8 cellular contexts compared by ENCODE assay signal in genomic region chr19:47778954-47779351, GRCh38. TPM values are rescaled to one million over a fixed set of nuclear protein-coding genes. Genes with fewer than 3 reads are reported as not detected.
DNase-seq lines count a peak whose midpoint lies in the region; ATAC-seq and TF ChIP-seq lines count a peak whose summit lies in the region.

No MANE protein-coding gene starts in this region.

- TF ChIP-seq RAD21 in HCT116 (IDR thresholded peaks at IDR 0.05; ENCODE audit: low read depth), result no peak

- no peak for TF ChIP-seq CTCF in A673 (conservative IDR thresholded peaks at IDR 0.05; ENCODE audit: low read depth, low read length)
- TF ChIP-seq CTCF in HCT116 (IDR thresholded peaks at IDR 0.05 in 2 of 3, conservative IDR thresholded peaks at IDR 0.05 in 1 of 3; ENCODE audit: borderline replicate concordance in 1 of 3, insufficient read depth in 1 of 3, low read depth in 2 of 3, low read length in 2 of 3), result no peak
- no peak for TF ChIP-seq CTCF in heart right ventricle (IDR thresholded peaks at IDR 0.05)

- H3K9me2 ChIP-seq in HCT116 (ENCODE audit: insufficient read depth), result no peaks in the 10 kb centered on the region

- peak overlapping the region; percentile 96 to 99 for H3K27ac Mint-ChIP-seq in activated naive CD4-positive, alpha-beta T cell treated with anti-CD3 and anti-CD28 coated beads, Interleukin-2, amount 50 U/mL, for 72 hours

- RAD21 ChIA-PET in HCT116 (lab: Charles Lee; ENCODE audit: low non-redundant PET in 1 of 2, low total read pairs in 2 of 2, uncharacterized antibody in 2 of 2, unreplicated experiment in 2 of 2), result no interaction called here

- POLR2A ChIA-PET in A673 (lab: Charles Lee; ENCODE audit: low non-redundant PET), result no interaction called here
- POLR2A ChIA-PET in HCT116 (lab: Charles Lee), result no interaction called here

- peaks cover 9% of the 10 kb centered on the region for H3K4me1 ChIP-seq in A673 (ENCODE audit: insufficient read depth, low read length, poor library complexity, severe bottlenecking)
- peaks cover 13 to 24% of the 10 kb centered on the region in 2 experiments; a peak in 3 of 4 replicates for H3K4me1 ChIP-seq in HCT116 (ENCODE audit: control insufficient read depth in 1 of 2, insufficient read depth in 2 of 2, low read length in 2 of 2)
- peaks cover 10 to 59% (median 45%) of the 10 kb centered on the region in 9 donors for H3K4me1 ChIP-seq in heart right ventricle

- H3K36me3 Mint-ChIP-seq in activated naive CD4-positive, alpha-beta T cell treated with anti-CD3 and anti-CD28 coated beads, Interleukin-2, amount 50 U/mL, for 72 hours, result peaks cover 15 to 20% of the 10 kb centered on the region in 2 donors

- H3K9me3 ChIP-seq in A673 (ENCODE audit: low read depth, low read length, poor library complexity, severe bottlenecking) (no peaks in the 10 kb centered on the region), HCT116 (ENCODE audit: control insufficient read depth in 1 of 2, insufficient read depth in 1 of 2, low read depth in 1 of 2, low read length in 2 of 2) (no peaks in the 10 kb centered on the region), heart right ventricle (no peaks in the 10 kb centered on the region)

- H3K4me3 ChIP-seq in A673 (ENCODE audit: low read depth, low read length, poor library complexity, severe bottlenecking) (peak overlapping the region; percentile 98), HCT116 (replicated peaks in 1 of 2; ENCODE audit: low read depth in 1 of 2, low read length in 2 of 2) (peak overlapping the region; percentile 97 to 99), heart right ventricle (peak overlapping the region; percentile 78 to 100 (median 91))

- intact Hi-C loops in A673 (cut with micrococcal nuclease; ENCODE audit: unreplicated experiment) (no loop called here), HCT116 (cut with micrococcal nuclease) (no loop called here), heart right ventricle (cut with DNase I) (no loop called here), posterior cingulate gyrus (cut with DNase I) (no loop called here)

- H2AFZ ChIP-seq in HCT116 (ENCODE audit: low read depth, low read length, poor library complexity, severe bottlenecking), result no peak overlapping the region

- ATAC-seq in HCT116 (no peak), heart right ventricle (peak; percentile 27 to 71 (median 54)), GM21526 (IDR thresholded peaks at IDR 0.05; ENCODE audit: low FRiP score, unreplicated experiment) (no peak)
- no peak for ATAC-seq in activated naive CD4-positive, alpha-beta T cell treated with anti-CD3 and anti-CD28 coated beads, Interleukin-2, amount 50 U/mL, for 72 hours

- H3K79me2 ChIP-seq in HCT116 (ENCODE audit: insufficient read depth, low read length), result peaks cover 41% of the 10 kb centered on the region

- no peaks in the 10 kb centered on the region for H4K20me1 ChIP-seq in HCT116 (ENCODE audit: insufficient read depth)

- peak overlapping the region; percentile 99 for H3K27ac ChIP-seq in A673 (ENCODE audit: low read depth, low read length, poor library complexity, severe bottlenecking)
- peak overlapping the region; percentile 98 for H3K27ac ChIP-seq in HCT116 (ENCODE audit: low read depth, low read length)
- H3K27ac ChIP-seq in heart right ventricle, result peak overlapping the region; percentile 98 to 100 (median 99)

- H3K4me2 ChIP-seq in HCT116 (ENCODE audit: low read length), result peak overlapping the region; percentile 99

- CTCF ChIA-PET in A673 (lab: Charles Lee), result no interaction called here
- CTCF ChIA-PET in HCT116 (lab: Charles Lee), result no interaction called here

- H3K36me3 ChIP-seq in A673 (ENCODE audit: insufficient read depth, low read length, poor library complexity, severe bottlenecking), result peaks cover 24% of the 10 kb centered on the region
- H3K36me3 ChIP-seq in HCT116 (ENCODE audit: control insufficient read depth in 1 of 2, insufficient read depth in 2 of 2, low read length in 2 of 2), result peaks cover 24 to 29% of the 10 kb centered on the region in 2 experiments; a peak in 3 of 4 replicates
- peaks cover 0 to 36% (median 13%) of the 10 kb centered on the region in 9 donors for H3K36me3 ChIP-seq in heart right ventricle

- DNase-seq in A673 (ENCODE audit: low spot score), result no peak
- no peak for DNase-seq in HCT116 (ENCODE audit: low read depth, low spot score)
- peak in 1 of 2 donors; percentile 18 for DNase-seq in activated naive CD4-positive, alpha-beta T cell treated with anti-CD3 and anti-CD28 coated beads, Interleukin-2, amount 50 U/mL, for 72 hours (ENCODE audit: low spot score in 2 of 2)
- DNase-seq in heart right ventricle, result peak in 1 of 2 donors; percentile 47
- peak in 7 of 10 donors; percentile 29 to 83 (median 37) for DNase-seq in posterior cingulate gyrus
- DNase-seq in GM19238 (ENCODE audit: insufficient read length, low spot score), result no peak
- no peak for DNase-seq in RPMI8226

- BruUV-seq in A673 (replicated peaks; lab: Mats Ljungman, UMichigan), result TSS peak; percentile 65
- BruUV-seq in HCT116 (replicated peaks; lab: Mats Ljungman, UMichigan), result TSS peak; percentile 79

- 0 to 1% methylated on average over 20 of the region's 20 CpGs for WGBS in heart right ventricle, 2 donors

- H3K9me3 Mint-ChIP-seq in activated naive CD4-positive, alpha-beta T cell treated with anti-CD3 and anti-CD28 coated beads, Interleukin-2, amount 50 U/mL, for 72 hours, result no peaks in the 10 kb centered on the region

- H3K27me3 ChIP-seq in A673 (replicated peaks; ENCODE audit: insufficient read depth, low read depth, low read length, poor library complexity) (no peaks in the 10 kb centered on the region), HCT116 (ENCODE audit: insufficient read depth, low read length) (no peaks in the 10 kb centered on the region), heart right ventricle (no peaks in the 10 kb centered on the region)

- no peak for TF ChIP-seq POLR2A in HCT116 (IDR thresholded peaks at IDR 0.05; ENCODE audit: borderline replicate concordance, extremely low read depth, insufficient read depth, insufficient read length)

- peak overlapping the region; percentile 84 for H3K9ac ChIP-seq in HCT116 (ENCODE audit: low read length)

TF ChIP-seq in HCT116, 20 proteins besides CTCF, POLR2A, EP300 and RAD21:
- TF ChIP-seq ATF3 (IDR thresholded peaks at IDR 0.05) (no peak), FOSL1 (IDR thresholded peaks at IDR 0.05; ENCODE audit: low read depth) (no peak), EZH2phosphoT487 (IDR thresholded peaks at IDR 0.05; ENCODE audit: borderline replicate concordance) (no peak), ELF1 (IDR thresholded peaks at IDR 0.05; ENCODE audit: borderline replicate concordance, low read depth) (no peak)

RNA-seq across cellular contexts. Expression of gene SELENOW, which starts 0.5 kb away (rescaled TPM):
- 107 and 121 TPM in 2 replicates for total RNA-seq in A673 (2021)
- 181 TPM for total RNA-seq in HCT116 (2021; ENCODE audit: unreplicated experiment)
- 177 and 232 TPM in 2 replicates for polyA plus RNA-seq in HCT116 (2012)
- total RNA-seq in activated naive CD4-positive, alpha-beta T cell treated with anti-CD3 and anti-CD28 coated beads, Interleukin-2, amount 50 U/mL, for 72 hours, result 100 to 1,000 TPM; 120 TPM
- total RNA-seq in heart right ventricle, result 1,000 to 10,000 TPM in 5 of 10 donors, 100 to 1,000 TPM in 5; 828 to 1,621 (median 1,009) TPM
- polyA plus RNA-seq in heart right ventricle, result 1,000 to 10,000 TPM in 1 of 2 donors, 100 to 1,000 TPM in 1; 711 to 1,774 TPM

RNA-seq across cellular contexts. Expression of gene TPRX1, which starts 25.4 kb away (rescaled TPM):
- total RNA-seq in A673 (2021) (not detected in 2 replicates), HCT116 (2021; ENCODE audit: unreplicated experiment) (not detected), heart right ventricle (not detected)
- polyA plus RNA-seq in HCT116 (2012), result not detected in 2 replicates
- total RNA-seq in activated naive CD4-positive, alpha-beta T cell treated with anti-CD3 and anti-CD28 coated beads, Interleukin-2, amount 50 U/mL, for 72 hours, result not detected
- not detected for polyA plus RNA-seq in heart right ventricle

RNA-seq across cellular contexts. Expression of gene NOP53, which starts 33.6 kb away (rescaled TPM):
- total RNA-seq in A673 (2021) (146 and 172 TPM in 2 replicates), HCT116 (2021; ENCODE audit: unreplicated experiment) (322 TPM), heart right ventricle (100 to 1,000 TPM; 131 to 208 (median 177) TPM)
- 333 and 353 TPM in 2 replicates for polyA plus RNA-seq in HCT116 (2012)
- 100 to 1,000 TPM; 324 to 421 TPM for total RNA-seq in activated naive CD4-positive, alpha-beta T cell treated with anti-CD3 and anti-CD28 coated beads, Interleukin-2, amount 50 U/mL, for 72 hours
- 100 to 1,000 TPM; 210 to 256 TPM for polyA plus RNA-seq in heart right ventricle

RNA-seq across cellular contexts. Expression of gene CRX, which starts 42.8 kb away (rescaled TPM):
- total RNA-seq in A673 (2021) (not detected in 2 replicates), HCT116 (2021; ENCODE audit: unreplicated experiment) (not detected), heart right ventricle (not detected)
- polyA plus RNA-seq in HCT116 (2012), result not detected in 2 replicates
- total RNA-seq in activated naive CD4-positive, alpha-beta T cell treated with anti-CD3 and anti-CD28 coated beads, Interleukin-2, amount 50 U/mL, for 72 hours, result not detected
- not detected for polyA plus RNA-seq in heart right ventricle

Comparison
In these comparisons a context has a peak if more than half of its experiments do, and no peak if none do; other contexts are left out.
1. DNase-seq: peak in posterior cingulate gyrus (7 of 10); none in A673 (single experiment), HCT116 (single experiment), GM19238 (single experiment) and RPMI8226 (single experiment).
2. ATAC-seq: peak in heart right ventricle (8 of 8); none in HCT116 (single experiment), activated naive CD4-positive, alpha-beta T cell treated with anti-CD3 and anti-CD28 coated beads, Interleukin-2, amount 50 U/mL, for 72 hours (0 of 2) and GM21526 (single experiment).
3. Peak in every context shown above with its lines, with median percentiles within 50 percentile points of each other: H3K27ac ChIP-seq and H3K4me3 ChIP-seq.